In the genomic region with DNA sequence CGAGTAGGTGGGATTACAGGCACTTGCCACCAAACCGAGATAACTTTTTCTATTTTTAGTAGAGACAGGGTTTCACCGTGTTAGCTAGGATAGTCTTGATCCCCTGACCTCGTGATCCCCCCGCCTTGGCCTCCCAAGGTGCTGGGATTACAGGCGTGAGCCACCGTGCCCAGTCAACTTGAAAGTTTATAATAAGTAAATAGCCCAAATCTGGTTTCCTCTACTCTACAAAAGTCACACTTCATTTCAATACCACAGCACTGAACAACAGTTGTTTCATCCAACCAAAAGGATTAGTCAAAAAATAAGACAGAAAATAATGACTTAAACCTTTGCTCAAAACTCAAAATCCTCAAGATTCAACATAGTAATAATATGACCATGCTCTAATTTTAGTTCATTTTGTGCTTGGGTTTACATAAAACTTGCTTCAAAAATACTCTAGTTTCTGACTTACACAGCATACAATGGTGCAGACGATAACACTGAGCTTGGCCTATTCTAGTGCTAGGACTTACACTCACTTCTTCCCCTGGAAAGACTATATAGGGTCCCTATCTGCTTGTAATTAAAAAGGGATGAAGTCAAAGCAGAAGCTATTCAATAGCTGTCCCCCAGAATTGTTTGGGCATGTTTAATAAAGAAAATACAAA, we compare ENCODE assay signal across 1 cellular context.
TF ChIP-seq lines count a peak whose summit lies in the region.

No MANE protein-coding gene starts in this region.

TF ChIP-seq in GM12878, 131 proteins besides CTCF, POLR2A, EP300 and RAD21:
- TF ChIP-seq NFIC (IDR thresholded peaks at IDR 0.05; ENCODE audit: low read depth, low read length) (peak; percentile 38; the same call in 1 of the 2 replicates), RUNX3 (IDR thresholded peaks at IDR 0.05; ENCODE audit: low read length) (peak; percentile 41; the same call in 1 of the 2 replicates), NR2F1 (conservative IDR thresholded peaks at IDR 0.05) (0 out of 2 replicates have a peak, but pooled peaks have one; percentile 11), JUNB (IDR thresholded peaks at IDR 0.05) (peak; percentile 74), MEF2A (IDR thresholded peaks at IDR 0.05; ENCODE audit: insufficient read depth, low read depth, low read length) (0 out of 2 replicates have a peak, but pooled peaks have one; percentile 27)
- TF ChIP-seq, protein P1, sequence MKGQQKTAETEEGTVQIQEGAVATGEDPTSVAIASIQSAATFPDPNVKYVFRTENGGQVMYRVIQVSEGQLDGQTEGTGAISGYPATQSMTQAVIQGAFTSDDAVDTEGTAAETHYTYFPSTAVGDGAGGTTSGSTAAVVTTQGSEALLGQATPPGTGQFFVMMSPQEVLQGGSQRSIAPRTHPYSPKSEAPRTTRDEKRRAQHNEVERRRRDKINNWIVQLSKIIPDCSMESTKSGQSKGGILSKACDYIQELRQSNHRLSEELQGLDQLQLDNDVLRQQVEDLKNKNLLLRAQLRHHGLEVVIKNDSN (IDR thresholded peaks at IDR 0.05; ENCODE audit: borderline replicate concordance, extremely low read length, insufficient read depth, low read depth, low read length): no peak
